ENCODE assay signal across 1 cellular context in genomic region chr17:42760652-42761581, GRCh38.
A peak's percentile ranks its signal among the peaks of the same experiment; 100 is the strongest.
TF ChIP-seq lines count a peak whose summit lies in the region.

TSS of gene RAMP2 (plus strand) at chr17:42761227. CDS start at chr17:42761262, 35 bp downstream.

TF ChIP-seq in HepG2, 621 proteins besides CTCF, POLR2A, EP300 and RAD21 (continued from another document and continues in another):
- 0 out of 2 replicates have a peak, but pooled peaks have one; percentile 52 for TF ChIP-seq ZNF414 (CRISPR knock-in tag; IDR thresholded peaks at IDR 0.05)
- 0 out of 2 replicates have a peak, but pooled peaks have one; percentile 28 for TF ChIP-seq ZNF337 (CRISPR knock-in tag; IDR thresholded peaks at IDR 0.05; ENCODE audit: borderline replicate concordance, low read depth)
- TF ChIP-seq ATF7 (IDR thresholded peaks at IDR 0.05) = no peak
- 0 out of 2 replicates have a peak, but pooled peaks have one; percentile 0 for TF ChIP-seq ATF7 (CRISPR knock-in tag; IDR thresholded peaks at IDR 0.05)
- no peak for TF ChIP-seq HCFC1 (IDR thresholded peaks at IDR 0.05; ENCODE audit: low read depth, low read length)
- TF ChIP-seq KMT2A (CRISPR knock-in tag; IDR thresholded peaks at IDR 0.05) = 0 out of 2 replicates have a peak, but pooled peaks have one; percentile 27
- TF ChIP-seq MNT (IDR thresholded peaks at IDR 0.05) = no peak
- peak; percentile 39 for TF ChIP-seq SAP130 (CRISPR knock-in tag; IDR thresholded peaks at IDR 0.05; ENCODE audit: low read depth)
- TF ChIP-seq ZNF883 (CRISPR knock-in tag; IDR thresholded peaks at IDR 0.05; ENCODE audit: not compliant biosample characterization) = peak; percentile 79
- 0 out of 2 replicates have a peak, but pooled peaks have one; percentile 19 for TF ChIP-seq ZNF556 (CRISPR knock-in tag; IDR thresholded peaks at IDR 0.05; ENCODE audit: borderline replicate concordance)
- no peak for TF ChIP-seq ZBTB3 (CRISPR knock-in tag; IDR thresholded peaks at IDR 0.05; ENCODE audit: borderline replicate concordance, low read depth)
- peak; percentile 60; the same call in 1 of the 2 replicates for TF ChIP-seq MTF2 (CRISPR knock-in tag; IDR thresholded peaks at IDR 0.05; ENCODE audit: borderline replicate concordance)
- TF ChIP-seq ZSCAN31 (CRISPR knock-in tag; IDR thresholded peaks at IDR 0.05; ENCODE audit: low read depth) = peak; percentile 47; the same call in 1 of the 2 replicates
- TF ChIP-seq TOPORS (CRISPR knock-in tag; IDR thresholded peaks at IDR 0.05) = peak; percentile 29; the same call in 1 of the 2 replicates
- TF ChIP-seq MEF2D (CRISPR knock-in tag; IDR thresholded peaks at IDR 0.05) = 0 out of 2 replicates have a peak, but pooled peaks have one; percentile 56
- TF ChIP-seq MBNL3 (CRISPR knock-in tag; conservative IDR thresholded peaks at IDR 0.05) = no peak
- TF ChIP-seq ZUFSP (CRISPR knock-in tag; IDR thresholded peaks at IDR 0.05; ENCODE audit: borderline replicate concordance) = no peak
- TF ChIP-seq PITX1 (CRISPR knock-in tag; IDR thresholded peaks at IDR 0.05) = peak; percentile 37; the same call in 1 of the 2 replicates
- no peak for TF ChIP-seq JUNB (CRISPR knock-in tag; IDR thresholded peaks at IDR 0.05; ENCODE audit: borderline replicate concordance)
- TF ChIP-seq MIER2 (CRISPR knock-in tag; IDR thresholded peaks at IDR 0.05) = 0 out of 2 replicates have a peak, but pooled peaks have one; percentile 23
- peak; percentile 85 for TF ChIP-seq MAX (IDR thresholded peaks at IDR 0.05)
- peak; percentile 21; the same call in 1 of the 2 replicates for TF ChIP-seq TFAP4 (IDR thresholded peaks at IDR 0.05; ENCODE audit: borderline replicate concordance, low read depth)
- TF ChIP-seq ELF1 (CRISPR knock-in tag; IDR thresholded peaks at IDR 0.05) = peak; percentile 23; the same call in 1 of the 2 replicates
- no peak for TF ChIP-seq ZNF20 (CRISPR knock-in tag; IDR thresholded peaks at IDR 0.05)
- TF ChIP-seq ZBTB2 (CRISPR knock-in tag; IDR thresholded peaks at IDR 0.05; ENCODE audit: low read depth) = no peak
- peak; percentile 87; the same call in 1 of the 2 replicates for TF ChIP-seq ZSCAN21 (CRISPR knock-in tag; IDR thresholded peaks at IDR 0.05; ENCODE audit: borderline replicate concordance)
- no peak for TF ChIP-seq ZNF704 (CRISPR knock-in tag; IDR thresholded peaks at IDR 0.05; ENCODE audit: borderline replicate concordance)
- TF ChIP-seq ZNF740 (CRISPR knock-in tag; IDR thresholded peaks at IDR 0.05) = no peak
- TF ChIP-seq ATRX (CRISPR knock-in tag; IDR thresholded peaks at IDR 0.05; ENCODE audit: borderline replicate concordance) = no peak
- TF ChIP-seq ZBTB26 (CRISPR knock-in tag; IDR thresholded peaks at IDR 0.05; ENCODE audit: borderline replicate concordance) = no peak
- TF ChIP-seq CEBPB (IDR thresholded peaks at IDR 0.05; ENCODE audit: borderline replicate concordance, low read depth, low read length) = no peak
- TF ChIP-seq UBTF (CRISPR knock-in tag; IDR thresholded peaks at IDR 0.05) = no peak; the same call in 1 of the 2 replicates
- TF ChIP-seq ZNF572 (CRISPR knock-in tag; IDR thresholded peaks at IDR 0.05) = no peak
- TF ChIP-seq ZNF598 (CRISPR knock-in tag; IDR thresholded peaks at IDR 0.05; ENCODE audit: borderline replicate concordance) = 0 out of 2 replicates have a peak, but pooled peaks have one; percentile 18
- TF ChIP-seq ETV6 (CRISPR knock-in tag; conservative IDR thresholded peaks at IDR 0.05) = 0 out of 2 replicates have a peak, but pooled peaks have one; percentile 26
- peak; percentile 26; the same call in 1 of the 2 replicates for TF ChIP-seq ZBTB7B (CRISPR knock-in tag; IDR thresholded peaks at IDR 0.05)
- 0 out of 2 replicates have a peak, but pooled peaks have one; percentile 41 for TF ChIP-seq KDM5B (CRISPR knock-in tag; IDR thresholded peaks at IDR 0.05; ENCODE audit: borderline replicate concordance)
- TF ChIP-seq BHLHE40 (IDR thresholded peaks at IDR 0.05; ENCODE audit: low read length) = no peak
- TF ChIP-seq ZNF687 (CRISPR knock-in tag; IDR thresholded peaks at IDR 0.05) = peak; percentile 85
- no peak for TF ChIP-seq FOXO1 (CRISPR knock-in tag; IDR thresholded peaks at IDR 0.05)
- no peak for TF ChIP-seq ZNF660 (CRISPR knock-in tag; IDR thresholded peaks at IDR 0.05; ENCODE audit: borderline replicate concordance, low read depth)
